ENCODE assay signal across 17 cellular contexts in genomic region chr18:37166491-37166890, GRCh38.
"Had no signal": no experiment of that assay in that cellular context is flagged by ENCODE, and none has a peak within 500 bp of the region (broad histone marks: within the 10 kb centered on the region; RNA-seq: fewer than 3 reads in every experiment).

No MANE protein-coding gene starts in this region.

- H3K9me3 ChIP-seq: MG63, SJSA1 had no signal

- H3K4me3 ChIP-seq: MG63, SJSA1, SK-N-MC had no signal

- ATAC-seq: T-cell had no signal

- H3K27me3 ChIP-seq: MG63, SJSA1 had no signal

- H3K4me1 Mint-ChIP-seq: T-cell had no signal

- H3K9me3 Mint-ChIP-seq: T-cell had no signal

- H3K4me3 Mint-ChIP-seq: T-cell had no signal

- DNase-seq: KBM-7, MG63, NCI-H1092 treated with DMSO at 0.1 percent for 48 hours, NCI-H1436, NCI-H187, NCI-H2029 treated with DMSO at 0.1 percent for 48 hours, NCI-H345, NCI-H446 treated with DMSO at 0.1 percent for 48 hours, NCI-H524, NCI-H526 treated with DMSO at 0.1 percent for 48 hours, NCI-H774, Right ventricle myocardium superior, RPMI8226, SIG-M5, T-cell had no signal

- H3K36me3 ChIP-seq: MG63, SJSA1 had no signal

- H3K27me3 Mint-ChIP-seq: T-cell had no signal

- H3K27ac Mint-ChIP-seq: T-cell had no signal

- H3K4me1 ChIP-seq: SJSA1 had no signal

- H3K27ac ChIP-seq: SJSA1, SK-N-MC had no signal
